Comparison of ENCODE assay signal across 25 cellular contexts in the genomic region with DNA sequence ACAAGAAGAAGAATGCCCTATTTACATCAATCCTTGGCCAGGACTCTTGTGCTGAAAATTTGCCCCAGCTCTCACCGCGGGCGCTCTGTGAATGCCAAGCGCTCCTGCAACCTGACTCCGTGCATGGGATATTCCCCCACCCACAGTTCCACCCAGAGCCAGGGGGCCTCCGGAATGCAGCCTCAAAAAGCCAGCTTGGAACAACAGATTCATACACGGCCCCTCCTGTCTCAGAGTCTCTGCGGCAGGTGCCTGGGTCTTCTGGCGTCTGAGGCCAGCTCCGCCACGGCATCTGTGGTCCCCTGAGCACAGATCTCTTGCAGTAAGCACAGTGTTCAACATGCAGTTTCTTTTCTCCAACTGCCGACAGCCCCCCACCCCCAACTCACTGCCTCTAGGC.
"Had no signal": no experiment of that assay in that cellular context is flagged by ENCODE, and none has a peak within 500 bp of the region (broad histone marks: within the 10 kb centered on the region; RNA-seq: fewer than 3 reads in every experiment).

No MANE protein-coding gene starts in this region.

- H3K27ac Mint-ChIP-seq: activated CD4-positive, alpha-beta memory T cell treated with anti-CD3 and anti-CD28 coated beads, Interleukin-2, amount 10 ng/mL, durations not matched to agents 7 days and 5 days; activated CD8-positive, alpha-beta memory T cell treated with anti-CD3 and anti-CD28 coated beads, Interleukin-2, amount 10 ng/mL, durations not matched to agents 7 days and 5 days; activated naive CD8-positive, alpha-beta T cell treated with anti-CD3 and anti-CD28 coated beads for 36 hours; activated T-helper 17 cell treated with anti-CD3 and anti-CD28 coated beads, Interleukin-2, amount 50 U/mL, for 72 hours; immature natural killer cell; memory B cell had no signal

- H3K36me3 Mint-ChIP-seq: activated naive CD8-positive, alpha-beta T cell treated with anti-CD3 and anti-CD28 coated beads for 36 hours; immature natural killer cell; memory B cell; naive thymus-derived CD4-positive, alpha-beta T cell had no signal

- ATAC-seq: activated CD8-positive, alpha-beta memory T cell treated with anti-CD3 and anti-CD28 coated beads, Interleukin-2, amount 10 ng/mL, durations not matched to agents 7 days and 5 days; activated T-helper 17 cell treated with anti-CD3 and anti-CD28 coated beads, Interleukin-2, amount 50 U/mL, for 72 hours; body of pancreas; heart right ventricle; naive thymus-derived CD4-positive, alpha-beta T cell had no signal

- H3K27ac ChIP-seq: body of pancreas, heart right ventricle, right atrium auricular region, thyroid gland, uterus had no signal

- H3K4me3 ChIP-seq: body of pancreas, heart right ventricle, right atrium auricular region, thyroid gland, uterus had no signal

- DNase-seq: activated CD4-positive, alpha-beta memory T cell treated with anti-CD3 and anti-CD28 coated beads, Interleukin-2, amount 10 ng/mL, durations not matched to agents 7 days and 5 days; activated CD4-positive, alpha-beta T cell treated with anti-CD3 and anti-CD28 coated beads for 48 hours; activated CD4-positive, CD25-positive, alpha-beta regulatory T cell; activated CD8-positive, alpha-beta memory T cell treated with anti-CD3 and anti-CD28 coated beads, Interleukin-2, amount 10 ng/mL, durations not matched to agents 7 days and 5 days; activated naive CD4-positive, alpha-beta T cell; activated naive CD8-positive, alpha-beta T cell treated with anti-CD3 and anti-CD28 coated beads for 36 hours; activated T-cell treated with anti-CD3 and anti-CD28 coated beads, Interleukin-2, amount 50 U/mL, for 1 hour; amygdala; body of pancreas; caudate nucleus; foreskin melanocyte; heart right ventricle; immature natural killer cell; kidney glomerular epithelial cell; naive thymus-derived CD4-positive, alpha-beta T cell; occipital lobe; stimulated activated CD4-positive, alpha-beta T cell treated with anti-CD3 and anti-CD28 coated beads, Interleukin-12 subunit alpha, Interleukin-12 subunit beta, amount 100 ng/mL, for 4 hours; stimulated activated CD4-positive, alpha-beta T cell treated with anti-CD3 and anti-CD28 coated beads, Interleukin-1b, Interleukin-23, amount 100 ng/mL, for 48 hours; stimulated activated CD8-positive, alpha-beta memory T cell treated with anti-CD3 and anti-CD28 coated beads, Interleukin-4, amount 100 ng/mL, for 48 hours; stimulated activated naive CD4-positive, alpha-beta T cell; thyroid gland; uterus had no signal

- H3K27me3 ChIP-seq: body of pancreas, right atrium auricular region, thyroid gland, uterus had no signal

- H3K9me3 Mint-ChIP-seq: activated naive CD8-positive, alpha-beta T cell treated with anti-CD3 and anti-CD28 coated beads for 36 hours; activated T-helper 17 cell treated with anti-CD3 and anti-CD28 coated beads, Interleukin-2, amount 50 U/mL, for 72 hours; memory B cell had no signal

- H3K4me1 Mint-ChIP-seq: activated CD4-positive, alpha-beta memory T cell treated with anti-CD3 and anti-CD28 coated beads, Interleukin-2, amount 10 ng/mL, durations not matched to agents 7 days and 5 days; activated CD8-positive, alpha-beta memory T cell treated with anti-CD3 and anti-CD28 coated beads, Interleukin-2, amount 10 ng/mL, durations not matched to agents 7 days and 5 days; activated naive CD8-positive, alpha-beta T cell treated with anti-CD3 and anti-CD28 coated beads for 36 hours; activated T-helper 17 cell treated with anti-CD3 and anti-CD28 coated beads, Interleukin-2, amount 50 U/mL, for 72 hours; immature natural killer cell; memory B cell; naive thymus-derived CD4-positive, alpha-beta T cell had no signal

- H3K4me3 Mint-ChIP-seq: activated CD4-positive, alpha-beta memory T cell treated with anti-CD3 and anti-CD28 coated beads, Interleukin-2, amount 10 ng/mL, durations not matched to agents 7 days and 5 days; activated CD8-positive, alpha-beta memory T cell treated with anti-CD3 and anti-CD28 coated beads, Interleukin-2, amount 10 ng/mL, durations not matched to agents 7 days and 5 days; activated naive CD8-positive, alpha-beta T cell treated with anti-CD3 and anti-CD28 coated beads for 36 hours; activated T-helper 17 cell treated with anti-CD3 and anti-CD28 coated beads, Interleukin-2, amount 50 U/mL, for 72 hours; immature natural killer cell; memory B cell; naive thymus-derived CD4-positive, alpha-beta T cell had no signal

- H3K9me3 ChIP-seq: body of pancreas, heart right ventricle, right atrium auricular region, thyroid gland, uterus had no signal

- H3K4me1 ChIP-seq: body of pancreas, heart right ventricle, right atrium auricular region, thyroid gland, uterus had no signal

- H3K36me3 ChIP-seq: heart right ventricle, right atrium auricular region, thyroid gland, uterus had no signal
